8 cellular contexts compared by ENCODE assay signal in the genomic region with DNA sequence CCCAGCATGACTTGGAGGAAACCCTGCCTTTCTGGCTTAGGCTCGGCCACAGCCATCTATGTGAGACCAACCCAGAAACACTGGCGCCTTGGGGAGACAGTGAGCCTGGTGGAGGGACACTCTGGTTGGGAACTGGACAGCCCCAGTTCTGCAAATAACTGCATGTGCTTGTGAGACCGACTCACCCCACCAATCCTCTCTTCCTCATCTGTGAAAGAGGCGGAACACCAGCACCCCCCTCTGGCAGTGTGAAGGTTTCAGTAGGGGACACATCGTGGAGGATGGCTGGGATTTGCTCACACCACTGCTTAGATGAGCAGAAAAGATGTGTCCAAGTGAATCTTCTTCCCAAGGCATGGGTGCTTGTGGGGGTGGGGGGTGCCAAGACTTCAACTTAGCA. TPM values are rescaled to one million over a fixed set of nuclear protein-coding genes. Genes with fewer than 3 reads are reported as not detected.
DNase-seq lines count a peak whose midpoint lies in the region; ATAC-seq and TF ChIP-seq lines count a peak whose summit lies in the region.

No MANE protein-coding gene starts in this region.

- H3K9ac ChIP-seq in SU-DHL-6 (ENCODE audit: low read length): no peak overlapping the region

- H3K4me3 Mint-ChIP-seq in Calu3 (ENCODE audit: low read depth, unreplicated experiment) (no peak overlapping the region), HFFc6 (no peak overlapping the region)
- no peak overlapping the region for H3K4me3 Mint-ChIP-seq in stimulated activated effector memory CD8-positive, alpha-beta T cell treated with anti-CD3 and anti-CD28 coated beads, Interleukin-12 subunit alpha, Interleukin-12 subunit beta, amount 100 ng/mL, for 72 hours

- no peaks in the 10 kb centered on the region for H3K36me3 ChIP-seq in SU-DHL-6 (ENCODE audit: low read length)

- H3K36me3 Mint-ChIP-seq in Calu3 (ENCODE audit: insufficient read depth, unreplicated experiment): peaks cover 5% of the 10 kb centered on the region
- no peaks in the 10 kb centered on the region for H3K36me3 Mint-ChIP-seq in HFFc6 (ENCODE audit: low read depth)
- H3K36me3 Mint-ChIP-seq in stimulated activated effector memory CD8-positive, alpha-beta T cell treated with anti-CD3 and anti-CD28 coated beads, Interleukin-12 subunit alpha, Interleukin-12 subunit beta, amount 100 ng/mL, for 72 hours: no peaks in the 10 kb centered on the region

- H3F3A ChIP-seq in SU-DHL-6 (ENCODE audit: insufficient read depth): 0 out of 2 replicates have a peak, but pooled peaks cover 5% of the 10 kb centered on the region

- peak; percentile 32 for TF ChIP-seq CTCF in Calu3 (IDR thresholded peaks at IDR 0.05; ENCODE audit: unreplicated experiment)
- TF ChIP-seq CTCF in HFFc6 (IDR thresholded peaks at IDR 0.05): peak; percentile 67
- TF ChIP-seq CTCF in SU-DHL-6 (IDR thresholded peaks at IDR 0.05; ENCODE audit: insufficient read depth, low read length, poor library complexity, severe bottlenecking): peak; percentile 62

- H3K9me2 ChIP-seq in SU-DHL-6 (replicated peaks; ENCODE audit: insufficient read depth, low read length): no peaks in the 10 kb centered on the region

- BruUV-seq in Calu3 (replicated peaks; lab: Mats Ljungman, UMichigan): no TSS peak

- H2AFZ ChIP-seq in SU-DHL-6 (ENCODE audit: low read depth, low read length, severe bottlenecking): no peak overlapping the region

- H3K27ac ChIP-seq in SU-DHL-6 (ENCODE audit: low read depth, low read length): no peak overlapping the region

- H3K27me3 Mint-ChIP-seq in Calu3 (ENCODE audit: unreplicated experiment) (peaks cover 83% of the 10 kb centered on the region), HFFc6 (ENCODE audit: insufficient read depth) (peaks cover 46% of the 10 kb centered on the region)

- H3K9me3 Mint-ChIP-seq in Calu3 (ENCODE audit: low read depth, unreplicated experiment) (no peaks in the 10 kb centered on the region), HFFc6 (no peaks in the 10 kb centered on the region)
- H3K9me3 Mint-ChIP-seq in stimulated activated effector memory CD8-positive, alpha-beta T cell treated with anti-CD3 and anti-CD28 coated beads, Interleukin-12 subunit alpha, Interleukin-12 subunit beta, amount 100 ng/mL, for 72 hours: no peaks in the 10 kb centered on the region

- no peak overlapping the region for H3K4me2 ChIP-seq in SU-DHL-6 (ENCODE audit: low read depth, low read length, poor library complexity, severe bottlenecking)

- ATAC-seq in esophagus mucosa (peak; percentile 74), HG02623 (IDR thresholded peaks at IDR 0.05; ENCODE audit: unreplicated experiment) (no peak)
- ATAC-seq in stimulated activated effector memory CD8-positive, alpha-beta T cell treated with anti-CD3 and anti-CD28 coated beads, Interleukin-12 subunit alpha, Interleukin-12 subunit beta, amount 100 ng/mL, for 72 hours: peak; percentile 62

- H3K27ac Mint-ChIP-seq in Calu3 (ENCODE audit: unreplicated experiment): no peak overlapping the region
- H3K27ac Mint-ChIP-seq in HFFc6: no peak overlapping the region
- no peak overlapping the region for H3K27ac Mint-ChIP-seq in stimulated activated effector memory CD8-positive, alpha-beta T cell treated with anti-CD3 and anti-CD28 coated beads, Interleukin-12 subunit alpha, Interleukin-12 subunit beta, amount 100 ng/mL, for 72 hours

- H3K9me3 ChIP-seq in SU-DHL-6 (ENCODE audit: insufficient read depth, low read length): no peaks in the 10 kb centered on the region

- H3K27me3 ChIP-seq in SU-DHL-6 (ENCODE audit: low read length): no peaks in the 10 kb centered on the region

- H3K79me2 ChIP-seq in SU-DHL-6 (ENCODE audit: insufficient read depth, low read length): no peaks in the 10 kb centered on the region

- no peaks in the 10 kb centered on the region for H4K20me1 ChIP-seq in SU-DHL-6 (ENCODE audit: low read depth, low read length)

- DNase-seq in Calu3 (peak; percentile 67), HFFc6 (peak; percentile 21), NCI-H1436 treated with DMSO at 0.1 percent for 48 hours (lab: John Stamatoyannopoulos, UW) (no peak), DMS79 (lab: John Stamatoyannopoulos, UW) (no peak)
- no peak for DNase-seq in stimulated activated effector memory CD8-positive, alpha-beta T cell treated with anti-CD3 and anti-CD28 coated beads, Interleukin-12 subunit alpha, Interleukin-12 subunit beta, amount 100 ng/mL, for 72 hours (ENCODE audit: low spot score in 2 of 2)

- no peak overlapping the region for H3K4me3 ChIP-seq in SU-DHL-6 (ENCODE audit: insufficient read depth, low read length, poor library complexity, severe bottlenecking)

- peaks cover 9% of the 10 kb centered on the region for H3K4me1 Mint-ChIP-seq in Calu3 (ENCODE audit: low read depth, unreplicated experiment)
- no peaks in the 10 kb centered on the region for H3K4me1 Mint-ChIP-seq in HFFc6 (ENCODE audit: low read depth)
- H3K4me1 Mint-ChIP-seq in stimulated activated effector memory CD8-positive, alpha-beta T cell treated with anti-CD3 and anti-CD28 coated beads, Interleukin-12 subunit alpha, Interleukin-12 subunit beta, amount 100 ng/mL, for 72 hours: no peaks in the 10 kb centered on the region

- intact Hi-C loops in Calu3 (cut with micrococcal nuclease; ENCODE audit: unreplicated experiment): no loop called here

- CTCF ChIA-PET in Calu3 (lab: Charles Lee): no interaction called here

RNA-seq across cellular contexts. Expression of a gene that starts 43.4 kb away (rescaled TPM):
- total RNA-seq in Calu3 (2022) (4.8 and 6.9 TPM in 2 replicates), esophagus mucosa (16.5 TPM)
- under 1 TPM in 3 of 6 experiments, not detected in 3; 0.03 to 0.05 (median 0.05) TPM for total RNA-seq in HFFc6 (2021; fragmentation: NEBNext Ultra II Directional; extraction: Animal tissue kit (Norgen Biotek cat#: 25700))

Comparison
In these comparisons a context has a peak if more than half of its experiments do, and no peak if none do; other contexts are left out.
1. DNase-seq: peak in Calu3 (single experiment) and HFFc6 (single experiment); none in stimulated activated effector memory CD8-positive, alpha-beta T cell treated with anti-CD3 and anti-CD28 coated beads, Interleukin-12 subunit alpha, Interleukin-12 subunit beta, amount 100 ng/mL, for 72 hours (0 of 2), NCI-H1436 treated with DMSO at 0.1 percent for 48 hours (single experiment) and DMS79 (single experiment).
2. Peak in every context shown above with its lines, with median percentiles within 50 percentile points of each other: CTCF ChIP-seq.